Comparison of ENCODE assay signal across 1 cellular context in the genomic region with DNA sequence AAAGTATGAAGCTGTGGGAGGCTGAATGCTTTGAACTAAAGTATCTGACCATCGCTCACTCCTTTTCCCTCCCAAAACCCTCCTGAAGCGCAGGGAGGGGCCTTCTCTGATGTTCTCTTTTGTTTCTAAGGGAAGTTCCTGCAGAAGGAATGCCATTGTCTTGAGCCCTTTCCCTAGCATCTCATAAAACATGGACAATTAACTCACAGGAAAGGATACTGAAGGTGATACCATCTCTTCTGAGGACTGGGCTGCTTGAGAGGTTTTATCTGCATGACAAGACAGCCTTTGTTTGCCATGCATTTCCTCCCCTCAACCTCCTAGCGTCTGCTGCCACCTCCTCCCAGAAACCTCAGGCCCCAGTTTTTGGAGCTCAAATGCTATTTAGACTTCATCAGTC.
TF ChIP-seq lines count a peak whose summit lies in the region.

No MANE protein-coding gene starts in this region.

TF ChIP-seq in K562, 482 proteins besides CTCF, POLR2A, EP300 and RAD21 (continued from another document and continues in another):
- TF ChIP-seq MGA (IDR thresholded peaks at IDR 0.05): no peak
- peak in 1 of 2 experiments; percentile 72; a peak in 1 of 4 replicates for TF ChIP-seq RCOR1 (IDR thresholded peaks at IDR 0.05; ENCODE audit: borderline replicate concordance in 1 of 2, low read depth in 2 of 2, low read length in 2 of 2)
- TF ChIP-seq DNMT1 (IDR thresholded peaks at IDR 0.05): no peak
- TF ChIP-seq SMARCA4 (IDR thresholded peaks at IDR 0.05): peak; percentile 58; the same call in 1 of the 2 replicates
- TF ChIP-seq NFE2 (IDR thresholded peaks at IDR 0.05; ENCODE audit: low read depth): peak; percentile 47; the same call in 1 of the 2 replicates
- no peak for TF ChIP-seq STAT5B (CRISPR knock-in tag; IDR thresholded peaks at IDR 0.05)
- no peak for TF ChIP-seq ZNF134 (CRISPR knock-in tag; conservative IDR thresholded peaks at IDR 0.05)
- TF ChIP-seq, protein P1, sequence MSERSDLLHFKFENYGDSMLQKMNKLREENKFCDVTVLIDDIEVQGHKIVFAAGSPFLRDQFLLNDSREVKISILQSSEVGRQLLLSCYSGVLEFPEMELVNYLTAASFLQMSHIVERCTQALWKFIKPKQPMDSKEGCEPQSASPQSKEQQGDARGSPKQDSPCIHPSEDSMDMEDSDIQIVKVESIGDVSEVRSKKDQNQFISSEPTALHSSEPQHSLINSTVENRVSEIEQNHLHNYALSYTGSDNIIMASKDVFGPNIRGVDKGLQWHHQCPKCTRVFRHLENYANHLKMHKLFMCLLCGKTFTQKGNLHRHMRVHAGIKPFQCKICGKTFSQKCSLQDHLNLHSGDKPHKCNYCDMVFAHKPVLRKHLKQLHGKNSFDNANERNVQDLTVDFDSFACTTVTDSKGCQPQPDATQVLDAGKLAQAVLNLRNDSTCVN (CRISPR knock-in tag; IDR thresholded peaks at IDR 0.05): no peak
- TF ChIP-seq CEBPG (CRISPR knock-in tag; IDR thresholded peaks at IDR 0.05): no peak
- TF ChIP-seq CEBPG (tag; conservative IDR thresholded peaks at IDR 0.05 in 1 of 2, IDR thresholded peaks at IDR 0.05 in 1 of 2): no peak
- 0 out of 4 replicates have a peak, but pooled peaks of 1 of the 2 experiments have one; percentile 45 for TF ChIP-seq UBTF (IDR thresholded peaks at IDR 0.05; ENCODE audit: borderline replicate concordance in 1 of 2, low read depth in 2 of 2, low read length in 2 of 2)
- no peak for TF ChIP-seq BHLHE40 (IDR thresholded peaks at IDR 0.05; ENCODE audit: low read length)
- peak; percentile 94 for TF ChIP-seq SOX6 (IDR thresholded peaks at IDR 0.05)
- TF ChIP-seq PRMT5 (CRISPR knock-in tag; IDR thresholded peaks at IDR 0.05): no peak
- no peak for TF ChIP-seq SIX5 (IDR thresholded peaks at IDR 0.05; ENCODE audit: borderline replicate concordance in 1 of 2, insufficient read depth in 1 of 2, low read depth in 1 of 2, low read length in 2 of 2)
- no peak for TF ChIP-seq TCF7 (IDR thresholded peaks at IDR 0.05; ENCODE audit: borderline replicate concordance)
- no peak for TF ChIP-seq ZNF551 (CRISPR knock-in tag; IDR thresholded peaks at IDR 0.05)
- no peak for TF ChIP-seq ARHGAP35 (IDR thresholded peaks at IDR 0.05; ENCODE audit: partially characterized antibody)
- no peak; the same call in 1 of the 2 replicates for TF ChIP-seq JUND (IDR thresholded peaks at IDR 0.05; ENCODE audit: borderline replicate concordance, low read depth, low read length)
- peak; percentile 16; the same call in 1 of the 3 replicates for TF ChIP-seq JUND (tag; IDR thresholded peaks at IDR 0.05; ENCODE audit: borderline replicate concordance, low read depth, low read length)
- no peak for TF ChIP-seq ZNF740 (CRISPR knock-in tag; IDR thresholded peaks at IDR 0.05)
- TF ChIP-seq ZNF740 (tag; IDR thresholded peaks at IDR 0.05): no peak
- TF ChIP-seq ETV1 (tag; conservative IDR thresholded peaks at IDR 0.05; ENCODE audit: low read depth): no peak
- TF ChIP-seq TAF7 (tag; IDR thresholded peaks at IDR 0.05): no peak
- TF ChIP-seq CBFA2T3 (IDR thresholded peaks at IDR 0.05): peak; percentile 72
- TF ChIP-seq HMG20B (CRISPR knock-in tag; IDR thresholded peaks at IDR 0.05): no peak
- no peak for TF ChIP-seq GABPA (tag; conservative IDR thresholded peaks at IDR 0.05; ENCODE audit: low read depth)
- no peak for TF ChIP-seq SMAD3 (CRISPR knock-in tag; conservative IDR thresholded peaks at IDR 0.05)
- TF ChIP-seq ZMIZ1 (IDR thresholded peaks at IDR 0.05; ENCODE audit: low read depth in 2 of 2, low read length in 2 of 2): no peak
- TF ChIP-seq ESRRA (IDR thresholded peaks at IDR 0.05; ENCODE audit: borderline replicate concordance, low read depth): no peak
- TF ChIP-seq ZFPM2 (CRISPR knock-in tag; IDR thresholded peaks at IDR 0.05): no peak
- TF ChIP-seq SREBF1 (IDR thresholded peaks at IDR 0.05; ENCODE audit: borderline replicate concordance, low read depth, low read length): no peak
- no peak for TF ChIP-seq CREB3L1 (IDR thresholded peaks at IDR 0.05; ENCODE audit: borderline replicate concordance, low read depth)
- no peak for TF ChIP-seq SMARCC2 (IDR thresholded peaks at IDR 0.05; ENCODE audit: low read depth)
- no peak for TF ChIP-seq SP1 (CRISPR knock-in tag; IDR thresholded peaks at IDR 0.05)
- TF ChIP-seq JUN (IDR thresholded peaks at IDR 0.05; ENCODE audit: borderline replicate concordance, low read depth, low read length): no peak
- no peak for TF ChIP-seq JUN (CRISPR knock-in tag; IDR thresholded peaks at IDR 0.05; ENCODE audit: borderline replicate concordance)
- TF ChIP-seq IFI16 (CRISPR knock-in tag; IDR thresholded peaks at IDR 0.05): no peak
- peak; percentile 17; the same call in 1 of the 2 replicates for TF ChIP-seq SPI1 (IDR thresholded peaks at IDR 0.05; ENCODE audit: borderline replicate concordance, low read depth, low read length)
- TF ChIP-seq TFAM (CRISPR knock-in tag; conservative IDR thresholded peaks at IDR 0.05): no peak
